17 cellular contexts compared by ENCODE assay signal in the genomic region with DNA sequence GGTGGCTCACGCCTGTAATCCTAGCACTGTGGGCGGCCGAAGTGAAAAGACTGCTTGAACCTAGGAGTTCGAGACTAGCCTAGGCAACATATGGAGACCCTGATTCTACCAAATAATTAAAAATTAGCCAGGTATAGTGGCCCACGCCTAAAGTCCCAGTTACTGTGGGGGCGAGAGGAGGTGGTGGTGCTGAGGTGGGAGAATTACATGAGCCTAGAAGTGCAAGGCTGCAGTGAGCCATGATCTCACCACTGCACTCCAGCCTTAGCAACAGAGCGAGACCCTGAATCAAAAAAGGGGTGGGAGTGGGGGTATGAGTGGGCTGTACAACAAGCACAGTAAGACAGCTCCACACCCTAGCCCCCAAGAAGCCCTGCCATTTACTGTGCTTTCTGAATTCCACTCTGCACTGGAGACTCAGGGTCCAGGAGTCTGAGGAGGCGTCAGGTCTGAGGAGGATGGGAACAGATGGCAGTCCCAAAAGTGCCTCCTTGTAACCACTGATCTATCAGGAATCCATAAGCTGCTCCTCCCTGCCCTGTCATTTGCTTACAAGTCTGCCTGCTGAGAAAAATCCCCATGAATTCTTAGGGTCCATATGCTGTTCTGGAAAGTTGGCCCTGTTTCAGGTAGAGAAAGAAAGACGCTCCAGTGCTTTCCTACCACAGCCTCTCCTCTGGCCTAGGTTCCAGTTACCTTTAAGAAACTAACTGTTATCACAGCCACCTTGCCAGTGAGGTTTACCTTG.
"Had no signal": no experiment of that assay in that cellular context is flagged by ENCODE, and none has a peak within 500 bp of the region (broad histone marks: within the 10 kb centered on the region; RNA-seq: fewer than 3 reads in every experiment).

No MANE protein-coding gene starts in this region.

- DNase-seq: effector memory CD8-positive, alpha-beta T cell; gastrocnemius medialis; heart right ventricle; hypothalamus; kidney glomerular epithelial cell; mesendoderm; naive B cell; nephron progenitor cell; posterior cingulate gyrus; sigmoid colon; stimulated activated CD4-positive, alpha-beta T cell treated with anti-CD3 and anti-CD28 coated beads, Interleukin-2, amount 100 ng/mL, for 24 hours; stimulated activated CD4-positive, alpha-beta T cell treated with anti-CD3 and anti-CD28 coated beads, Interleukin-4, amount 100 ng/mL, for 4 hours; stimulated activated naive B cell treated with anti-CD40 and anti-IgM and Interleukin-4, amounts not matched to agents 10 μg/mL and 1 μg/mL and 100 μg/mL, for 72 hours; stimulated activated naive CD8-positive, alpha-beta T cell treated with anti-CD3 and anti-CD28 coated beads, Interleukin-15, amount 100 ng/mL, for 72 hours; testis; transverse colon had no signal

- H3K4me3 Mint-ChIP-seq: dendritic cell treated with granulocyte-macrophage colony-stimulating factor and Interleukin-4, amounts not matched to agents 40 ng/mL and 50 ng/mL, for 4 days; effector memory CD8-positive, alpha-beta T cell; naive B cell; nephron progenitor cell; stimulated activated naive B cell treated with anti-CD40 and anti-IgM and Interleukin-4, amounts not matched to agents 10 μg/mL and 1 μg/mL and 100 μg/mL, for 72 hours; stimulated activated naive CD8-positive, alpha-beta T cell treated with anti-CD3 and anti-CD28 coated beads, Interleukin-15, amount 100 ng/mL, for 72 hours had no signal

- H3K27ac Mint-ChIP-seq: dendritic cell treated with granulocyte-macrophage colony-stimulating factor and Interleukin-4, amounts not matched to agents 40 ng/mL and 50 ng/mL, for 4 days; effector memory CD8-positive, alpha-beta T cell; naive B cell; nephron progenitor cell; stimulated activated naive B cell treated with anti-CD40 and anti-IgM and Interleukin-4, amounts not matched to agents 10 μg/mL and 1 μg/mL and 100 μg/mL, for 72 hours; stimulated activated naive CD8-positive, alpha-beta T cell treated with anti-CD3 and anti-CD28 coated beads, Interleukin-15, amount 100 ng/mL, for 72 hours had no signal

- H3K27me3 Mint-ChIP-seq: dendritic cell treated with granulocyte-macrophage colony-stimulating factor and Interleukin-4, amounts not matched to agents 40 ng/mL and 50 ng/mL, for 4 days; effector memory CD8-positive, alpha-beta T cell; stimulated activated naive B cell treated with anti-CD40 and anti-IgM and Interleukin-4, amounts not matched to agents 10 μg/mL and 1 μg/mL and 100 μg/mL, for 72 hours; stimulated activated naive CD8-positive, alpha-beta T cell treated with anti-CD3 and anti-CD28 coated beads, Interleukin-15, amount 100 ng/mL, for 72 hours had no signal

- H3K4me1 Mint-ChIP-seq: naive B cell; stimulated activated naive B cell treated with anti-CD40 and anti-IgM and Interleukin-4, amounts not matched to agents 10 μg/mL and 1 μg/mL and 100 μg/mL, for 72 hours; stimulated activated naive CD8-positive, alpha-beta T cell treated with anti-CD3 and anti-CD28 coated beads, Interleukin-15, amount 100 ng/mL, for 72 hours had no signal

- H3K36me3 Mint-ChIP-seq: naive B cell; stimulated activated naive B cell treated with anti-CD40 and anti-IgM and Interleukin-4, amounts not matched to agents 10 μg/mL and 1 μg/mL and 100 μg/mL, for 72 hours had no signal

- H3K9me3 Mint-ChIP-seq: dendritic cell treated with granulocyte-macrophage colony-stimulating factor and Interleukin-4, amounts not matched to agents 40 ng/mL and 50 ng/mL, for 4 days; nephron progenitor cell; stimulated activated naive B cell treated with anti-CD40 and anti-IgM and Interleukin-4, amounts not matched to agents 10 μg/mL and 1 μg/mL and 100 μg/mL, for 72 hours had no signal

- ATAC-seq: effector memory CD8-positive, alpha-beta T cell; gastrocnemius medialis; heart right ventricle; stimulated activated naive B cell treated with anti-CD40 and anti-IgM and Interleukin-4, amounts not matched to agents 10 μg/mL and 1 μg/mL and 100 μg/mL, for 72 hours; stimulated activated naive CD8-positive, alpha-beta T cell treated with anti-CD3 and anti-CD28 coated beads, Interleukin-15, amount 100 ng/mL, for 72 hours had no signal
